In the genomic region with DNA sequence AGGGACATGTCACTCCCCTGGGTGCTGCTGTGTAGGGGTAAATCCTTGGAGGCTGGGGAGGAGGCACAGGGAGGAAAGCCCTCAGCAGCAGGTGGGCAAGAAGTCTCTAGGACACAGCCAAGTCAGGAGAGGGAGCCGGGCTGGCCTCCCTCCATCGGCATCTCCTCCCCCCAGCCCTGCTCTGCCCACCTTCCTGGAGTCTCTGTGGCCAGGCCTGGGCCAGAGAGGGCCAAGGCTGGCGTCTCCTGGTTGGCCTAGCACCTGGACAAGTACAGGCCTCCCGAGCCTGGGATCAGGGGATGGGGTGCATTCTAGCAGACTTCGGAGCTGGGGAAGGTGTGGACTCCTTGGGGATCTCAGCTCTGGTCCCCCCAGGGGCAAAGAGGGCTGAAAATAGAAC, we compare ENCODE assay signal across 14 cellular contexts. TPM values are rescaled to one million over a fixed set of nuclear protein-coding genes. Genes with fewer than 3 reads are reported as not detected.
"Had no signal": no experiment of that assay in that cellular context is flagged by ENCODE, and none has a peak within 500 bp of the region (broad histone marks: within the 10 kb centered on the region; RNA-seq: fewer than 3 reads in every experiment).

No MANE protein-coding gene starts in this region.

- H3K9me3 ChIP-seq: ovary, thyroid gland had no signal

- DNase-seq: activated CD4-positive, alpha-beta T cell treated with anti-CD3 and anti-CD28 coated beads, Interleukin-2, amount 50 U/mL, for 1 hour; activated CD8-positive, alpha-beta memory T cell treated with anti-CD3 and anti-CD28 coated beads for 24 hours; activated gamma-delta T cell treated with Interleukin-2 at 50 U/mL for 16 hours; activated naive CD8-positive, alpha-beta T cell treated with anti-CD3 and anti-CD28 coated beads for 36 hours; amygdala; effector memory CD4-positive, alpha-beta T cell; thyroid gland had no signal

- H3K27ac ChIP-seq: hepatocyte, ovary, SK-N-MC, thyroid gland had no signal

- H3K4me3 Mint-ChIP-seq: activated naive CD8-positive, alpha-beta T cell treated with anti-CD3 and anti-CD28 coated beads for 36 hours; brain; neural crest cell had no signal

- H3K36me3 ChIP-seq: ovary, thyroid gland had no signal

- H3K9me3 Mint-ChIP-seq: activated naive CD8-positive, alpha-beta T cell treated with anti-CD3 and anti-CD28 coated beads for 36 hours; neural crest cell had no signal

- H3K27me3 ChIP-seq: ovary had no signal

- H3K4me3 ChIP-seq: hepatocyte, ovary, SK-N-MC, smooth muscle cell, thyroid gland had no signal

- H3K27ac Mint-ChIP-seq: activated naive CD8-positive, alpha-beta T cell treated with anti-CD3 and anti-CD28 coated beads for 36 hours; brain had no signal

- H3K36me3 Mint-ChIP-seq: activated naive CD8-positive, alpha-beta T cell treated with anti-CD3 and anti-CD28 coated beads for 36 hours; brain had no signal

RNA-seq across cellular contexts. Expression of a gene that starts 18.3 kb away (rescaled TPM):
- polyA plus RNA-seq: keratinocyte had no signal
